Comparison of ENCODE assay signal across 1 cellular context in genomic region chrX:13485167-13485566, GRCh38.
TF ChIP-seq lines count a peak whose summit lies in the region.

No MANE protein-coding gene starts in this region.

TF ChIP-seq in neural cell, 6 proteins besides CTCF, POLR2A, EP300 and RAD21:
- TF ChIP-seq POLR2AphosphoS5 (IDR thresholded peaks at IDR 0.05) = no peak
- TF ChIP-seq SMC3 (conservative IDR thresholded peaks at IDR 0.05; ENCODE audit: poor library complexity) = peak; percentile 13
